Comparison of ENCODE assay signal across 1 cellular context in genomic region chr16:22321340-22322001, GRCh38.
TF ChIP-seq lines count a peak whose summit lies in the region.

No MANE protein-coding gene starts in this region.

TF ChIP-seq in HepG2, 621 proteins besides CTCF, POLR2A, EP300 and RAD21 (continued from another document and continues in another):
- TF ChIP-seq ZNF724P (CRISPR knock-in tag; IDR thresholded peaks at IDR 0.05; ENCODE audit: borderline replicate concordance) (no peak), NR0B2 (CRISPR knock-in tag; IDR thresholded peaks at IDR 0.05) (peak; percentile 16; the same call in 1 of the 2 replicates), PBX3 (CRISPR knock-in tag; IDR thresholded peaks at IDR 0.05; ENCODE audit: borderline replicate concordance) (no peak), LCORL (IDR thresholded peaks at IDR 0.05) (no peak), LCORL (CRISPR knock-in tag; IDR thresholded peaks at IDR 0.05) (no peak), ZNF549 (CRISPR knock-in tag; IDR thresholded peaks at IDR 0.05) (no peak), HMG20B (CRISPR knock-in tag; conservative IDR thresholded peaks at IDR 0.05) (no peak), MLLT10 (CRISPR knock-in tag; IDR thresholded peaks at IDR 0.05) (no peak), ZNF296 (CRISPR knock-in tag; conservative IDR thresholded peaks at IDR 0.05) (no peak), PAX8 (CRISPR knock-in tag; IDR thresholded peaks at IDR 0.05; ENCODE audit: borderline replicate concordance) (no peak), ZNF501 (CRISPR knock-in tag; IDR thresholded peaks at IDR 0.05) (peak; percentile 67; the same call in 1 of the 2 replicates), ZNF292 (CRISPR knock-in tag; IDR thresholded peaks at IDR 0.05; ENCODE audit: borderline replicate concordance, low read depth) (no peak), NFYB (CRISPR knock-in tag; IDR thresholded peaks at IDR 0.05) (no peak), HNRNPK (IDR thresholded peaks at IDR 0.05; ENCODE audit: low read depth, low read length, poor library complexity, severe bottlenecking) (no peak), SMAD1 (CRISPR knock-in tag; IDR thresholded peaks at IDR 0.05; ENCODE audit: borderline replicate concordance, low read depth) (0 out of 2 replicates have a peak, but pooled peaks have one; percentile 31), MYC (CRISPR knock-in tag; IDR thresholded peaks at IDR 0.05; ENCODE audit: borderline replicate concordance) (peak; percentile 33; the same call in 1 of the 2 replicates), STAT5B (CRISPR knock-in tag; IDR thresholded peaks at IDR 0.05) (no peak), ZNF709 (CRISPR knock-in tag; IDR thresholded peaks at IDR 0.05) (no peak), XRCC5 (optimal IDR thresholded peaks at IDR 0.05; ENCODE audit: low read length) (peak; percentile 83), ELF3 (CRISPR knock-in tag; IDR thresholded peaks at IDR 0.05) (peak; percentile 24; the same call in 1 of the 2 replicates), HCFC1 (IDR thresholded peaks at IDR 0.05; ENCODE audit: low read depth, low read length) (no peak), IKZF4 (CRISPR knock-in tag; IDR thresholded peaks at IDR 0.05; ENCODE audit: borderline replicate concordance, low read depth, not compliant biosample characterization) (no peak), FOXA3 (CRISPR knock-in tag; IDR thresholded peaks at IDR 0.05) (peak; percentile 50), ZNF768 (CRISPR knock-in tag; IDR thresholded peaks at IDR 0.05) (no peak), MAZ (IDR thresholded peaks at IDR 0.05; ENCODE audit: borderline replicate concordance, low read depth, low read length) (no peak), MAZ (CRISPR knock-in tag; IDR thresholded peaks at IDR 0.05; ENCODE audit: low read depth) (no peak), PRPF4 (IDR thresholded peaks at IDR 0.05; ENCODE audit: low read depth, low read length, poor library complexity, severe bottlenecking) (no peak), ZZZ3 (CRISPR knock-in tag; IDR thresholded peaks at IDR 0.05; ENCODE audit: borderline replicate concordance) (no peak), FLYWCH1 (CRISPR knock-in tag; IDR thresholded peaks at IDR 0.05) (no peak), KMT2A (CRISPR knock-in tag; IDR thresholded peaks at IDR 0.05) (no peak), ATF7 (IDR thresholded peaks at IDR 0.05) (no peak), ATF7 (CRISPR knock-in tag; IDR thresholded peaks at IDR 0.05) (no peak)
- TF ChIP-seq, protein P1, sequence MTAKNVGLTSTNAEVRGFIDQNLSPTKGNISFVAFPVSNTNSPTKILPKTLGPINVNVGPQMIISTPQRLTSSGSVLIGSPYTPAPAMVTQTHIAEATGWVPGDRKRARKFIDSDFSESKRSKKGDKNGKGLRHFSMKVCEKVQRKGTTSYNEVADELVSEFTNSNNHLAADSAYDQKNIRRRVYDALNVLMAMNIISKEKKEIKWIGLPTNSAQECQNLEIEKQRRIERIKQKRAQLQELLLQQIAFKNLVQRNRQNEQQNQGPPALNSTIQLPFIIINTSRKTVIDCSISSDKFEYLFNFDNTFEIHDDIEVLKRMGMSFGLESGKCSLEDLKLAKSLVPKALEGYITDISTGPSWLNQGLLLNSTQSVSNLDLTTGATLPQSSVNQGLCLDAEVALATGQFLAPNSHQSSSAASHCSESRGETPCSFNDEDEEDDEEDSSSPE (CRISPR knock-in tag; IDR thresholded peaks at IDR 0.05) = no peak
- TF ChIP-seq, protein P2, sequence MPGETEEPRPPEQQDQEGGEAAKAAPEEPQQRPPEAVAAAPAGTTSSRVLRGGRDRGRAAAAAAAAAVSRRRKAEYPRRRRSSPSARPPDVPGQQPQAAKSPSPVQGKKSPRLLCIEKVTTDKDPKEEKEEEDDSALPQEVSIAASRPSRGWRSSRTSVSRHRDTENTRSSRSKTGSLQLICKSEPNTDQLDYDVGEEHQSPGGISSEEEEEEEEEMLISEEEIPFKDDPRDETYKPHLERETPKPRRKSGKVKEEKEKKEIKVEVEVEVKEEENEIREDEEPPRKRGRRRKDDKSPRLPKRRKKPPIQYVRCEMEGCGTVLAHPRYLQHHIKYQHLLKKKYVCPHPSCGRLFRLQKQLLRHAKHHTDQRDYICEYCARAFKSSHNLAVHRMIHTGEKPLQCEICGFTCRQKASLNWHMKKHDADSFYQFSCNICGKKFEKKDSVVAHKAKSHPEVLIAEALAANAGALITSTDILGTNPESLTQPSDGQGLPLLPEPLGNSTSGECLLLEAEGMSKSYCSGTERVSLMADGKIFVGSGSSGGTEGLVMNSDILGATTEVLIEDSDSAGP (CRISPR knock-in tag; IDR thresholded peaks at IDR 0.05; ENCODE audit: borderline replicate concordance) = peak; percentile 39
- TF ChIP-seq, protein P3, sequence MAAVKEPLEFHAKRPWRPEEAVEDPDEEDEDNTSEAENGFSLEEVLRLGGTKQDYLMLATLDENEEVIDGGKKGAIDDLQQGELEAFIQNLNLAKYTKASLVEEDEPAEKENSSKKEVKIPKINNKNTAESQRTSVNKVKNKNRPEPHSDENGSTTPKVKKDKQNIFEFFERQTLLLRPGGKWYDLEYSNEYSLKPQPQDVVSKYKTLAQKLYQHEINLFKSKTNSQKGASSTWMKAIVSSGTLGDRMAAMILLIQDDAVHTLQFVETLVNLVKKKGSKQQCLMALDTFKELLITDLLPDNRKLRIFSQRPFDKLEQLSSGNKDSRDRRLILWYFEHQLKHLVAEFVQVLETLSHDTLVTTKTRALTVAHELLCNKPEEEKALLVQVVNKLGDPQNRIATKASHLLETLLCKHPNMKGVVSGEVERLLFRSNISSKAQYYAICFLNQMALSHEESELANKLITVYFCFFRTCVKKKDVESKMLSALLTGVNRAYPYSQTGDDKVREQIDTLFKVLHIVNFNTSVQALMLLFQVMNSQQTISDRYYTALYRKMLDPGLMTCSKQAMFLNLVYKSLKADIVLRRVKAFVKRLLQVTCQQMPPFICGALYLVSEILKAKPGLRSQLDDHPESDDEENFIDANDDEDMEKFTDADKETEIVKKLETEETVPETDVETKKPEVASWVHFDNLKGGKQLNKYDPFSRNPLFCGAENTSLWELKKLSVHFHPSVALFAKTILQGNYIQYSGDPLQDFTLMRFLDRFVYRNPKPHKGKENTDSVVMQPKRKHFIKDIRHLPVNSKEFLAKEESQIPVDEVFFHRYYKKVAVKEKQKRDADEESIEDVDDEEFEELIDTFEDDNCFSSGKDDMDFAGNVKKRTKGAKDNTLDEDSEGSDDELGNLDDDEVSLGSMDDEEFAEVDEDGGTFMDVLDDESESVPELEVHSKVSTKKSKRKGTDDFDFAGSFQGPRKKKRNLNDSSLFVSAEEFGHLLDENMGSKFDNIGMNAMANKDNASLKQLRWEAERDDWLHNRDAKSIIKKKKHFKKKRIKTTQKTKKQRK (IDR thresholded peaks at IDR 0.05; ENCODE audit: low read length) = no peak
- TF ChIP-seq, protein P4, sequence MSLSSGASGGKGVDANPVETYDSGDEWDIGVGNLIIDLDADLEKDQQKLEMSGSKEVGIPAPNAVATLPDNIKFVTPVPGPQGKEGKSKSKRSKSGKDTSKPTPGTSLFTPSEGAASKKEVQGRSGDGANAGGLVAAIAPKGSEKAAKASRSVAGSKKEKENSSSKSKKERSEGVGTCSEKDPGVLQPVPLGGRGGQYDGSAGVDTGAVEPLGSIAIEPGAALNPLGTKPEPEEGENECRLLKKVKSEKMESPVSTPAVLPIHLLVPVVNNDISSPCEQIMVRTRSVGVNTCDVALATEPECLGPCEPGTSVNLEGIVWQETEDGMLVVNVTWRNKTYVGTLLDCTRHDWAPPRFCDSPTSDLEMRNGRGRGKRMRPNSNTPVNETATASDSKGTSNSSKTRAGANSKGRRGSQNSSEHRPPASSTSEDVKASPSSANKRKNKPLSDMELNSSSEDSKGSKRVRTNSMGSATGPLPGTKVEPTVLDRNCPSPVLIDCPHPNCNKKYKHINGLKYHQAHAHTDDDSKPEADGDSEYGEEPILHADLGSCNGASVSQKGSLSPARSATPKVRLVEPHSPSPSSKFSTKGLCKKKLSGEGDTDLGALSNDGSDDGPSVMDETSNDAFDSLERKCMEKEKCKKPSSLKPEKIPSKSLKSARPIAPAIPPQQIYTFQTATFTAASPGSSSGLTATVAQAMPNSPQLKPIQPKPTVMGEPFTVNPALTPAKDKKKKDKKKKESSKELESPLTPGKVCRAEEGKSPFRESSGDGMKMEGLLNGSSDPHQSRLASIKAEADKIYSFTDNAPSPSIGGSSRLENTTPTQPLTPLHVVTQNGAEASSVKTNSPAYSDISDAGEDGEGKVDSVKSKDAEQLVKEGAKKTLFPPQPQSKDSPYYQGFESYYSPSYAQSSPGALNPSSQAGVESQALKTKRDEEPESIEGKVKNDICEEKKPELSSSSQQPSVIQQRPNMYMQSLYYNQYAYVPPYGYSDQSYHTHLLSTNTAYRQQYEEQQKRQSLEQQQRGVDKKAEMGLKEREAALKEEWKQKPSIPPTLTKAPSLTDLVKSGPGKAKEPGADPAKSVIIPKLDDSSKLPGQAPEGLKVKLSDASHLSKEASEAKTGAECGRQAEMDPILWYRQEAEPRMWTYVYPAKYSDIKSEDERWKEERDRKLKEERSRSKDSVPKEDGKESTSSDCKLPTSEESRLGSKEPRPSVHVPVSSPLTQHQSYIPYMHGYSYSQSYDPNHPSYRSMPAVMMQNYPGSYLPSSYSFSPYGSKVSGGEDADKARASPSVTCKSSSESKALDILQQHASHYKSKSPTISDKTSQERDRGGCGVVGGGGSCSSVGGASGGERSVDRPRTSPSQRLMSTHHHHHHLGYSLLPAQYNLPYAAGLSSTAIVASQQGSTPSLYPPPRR (CRISPR knock-in tag; IDR thresholded peaks at IDR 0.05; ENCODE audit: borderline replicate concordance) = no peak
- TF ChIP-seq, protein P5, sequence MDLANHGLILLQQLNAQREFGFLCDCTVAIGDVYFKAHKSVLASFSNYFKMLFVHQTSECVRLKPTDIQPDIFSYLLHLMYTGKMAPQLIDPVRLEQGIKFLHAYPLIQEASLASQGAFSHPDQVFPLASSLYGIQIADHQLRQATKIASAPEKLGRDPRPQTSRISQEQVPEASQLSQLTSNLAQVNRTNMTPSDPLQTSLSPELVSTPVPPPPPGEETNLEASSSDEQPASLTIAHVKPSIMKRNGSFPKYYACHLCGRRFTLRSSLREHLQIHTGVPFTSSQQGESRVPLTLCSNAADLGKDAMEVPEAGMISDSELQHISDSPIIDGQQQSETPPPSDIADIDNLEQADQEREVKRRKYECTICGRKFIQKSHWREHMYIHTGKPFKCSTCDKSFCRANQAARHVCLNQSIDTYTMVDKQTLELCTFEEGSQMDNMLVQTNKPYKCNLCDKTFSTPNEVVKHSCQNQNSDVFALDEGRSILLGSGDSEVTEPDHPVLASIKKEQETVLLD (CRISPR knock-in tag; IDR thresholded peaks at IDR 0.05; ENCODE audit: low read depth) = 0 out of 2 replicates have a peak, but pooled peaks have one; percentile 12
- TF ChIP-seq, protein P6, sequence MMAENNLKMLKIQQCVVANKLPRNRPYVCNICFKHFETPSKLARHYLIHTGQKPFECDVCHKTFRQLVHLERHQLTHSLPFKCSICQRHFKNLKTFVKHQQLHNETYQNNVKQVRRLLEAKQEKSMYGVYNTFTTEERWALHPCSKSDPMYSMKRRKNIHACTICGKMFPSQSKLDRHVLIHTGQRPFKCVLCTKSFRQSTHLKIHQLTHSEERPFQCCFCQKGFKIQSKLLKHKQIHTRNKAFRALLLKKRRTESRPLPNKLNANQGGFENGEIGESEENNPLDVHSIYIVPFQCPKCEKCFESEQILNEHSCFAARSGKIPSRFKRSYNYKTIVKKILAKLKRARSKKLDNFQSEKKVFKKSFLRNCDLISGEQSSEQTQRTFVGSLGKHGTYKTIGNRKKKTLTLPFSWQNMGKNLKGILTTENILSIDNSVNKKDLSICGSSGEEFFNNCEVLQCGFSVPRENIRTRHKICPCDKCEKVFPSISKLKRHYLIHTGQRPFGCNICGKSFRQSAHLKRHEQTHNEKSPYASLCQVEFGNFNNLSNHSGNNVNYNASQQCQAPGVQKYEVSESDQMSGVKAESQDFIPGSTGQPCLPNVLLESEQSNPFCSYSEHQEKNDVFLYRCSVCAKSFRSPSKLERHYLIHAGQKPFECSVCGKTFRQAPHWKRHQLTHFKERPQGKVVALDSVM (CRISPR knock-in tag; IDR thresholded peaks at IDR 0.05) = no peak
- TF ChIP-seq, protein P7, sequence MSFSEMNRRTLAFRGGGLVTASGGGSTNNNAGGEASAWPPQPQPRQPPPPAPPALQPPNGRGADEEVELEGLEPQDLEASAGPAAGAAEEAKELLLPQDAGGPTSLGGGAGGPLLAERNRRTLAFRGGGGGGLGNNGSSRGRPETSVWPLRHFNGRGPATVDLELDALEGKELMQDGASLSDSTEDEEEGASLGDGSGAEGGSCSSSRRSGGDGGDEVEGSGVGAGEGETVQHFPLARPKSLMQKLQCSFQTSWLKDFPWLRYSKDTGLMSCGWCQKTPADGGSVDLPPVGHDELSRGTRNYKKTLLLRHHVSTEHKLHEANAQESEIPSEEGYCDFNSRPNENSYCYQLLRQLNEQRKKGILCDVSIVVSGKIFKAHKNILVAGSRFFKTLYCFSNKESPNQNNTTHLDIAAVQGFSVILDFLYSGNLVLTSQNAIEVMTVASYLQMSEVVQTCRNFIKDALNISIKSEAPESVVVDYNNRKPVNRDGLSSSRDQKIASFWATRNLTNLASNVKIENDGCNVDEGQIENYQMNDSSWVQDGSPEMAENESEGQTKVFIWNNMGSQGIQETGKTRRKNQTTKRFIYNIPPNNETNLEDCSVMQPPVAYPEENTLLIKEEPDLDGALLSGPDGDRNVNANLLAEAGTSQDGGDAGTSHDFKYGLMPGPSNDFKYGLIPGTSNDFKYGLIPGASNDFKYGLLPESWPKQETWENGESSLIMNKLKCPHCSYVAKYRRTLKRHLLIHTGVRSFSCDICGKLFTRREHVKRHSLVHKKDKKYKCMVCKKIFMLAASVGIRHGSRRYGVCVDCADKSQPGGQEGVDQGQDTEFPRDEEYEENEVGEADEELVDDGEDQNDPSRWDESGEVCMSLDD (CRISPR knock-in tag; IDR thresholded peaks at IDR 0.05; ENCODE audit: borderline replicate concordance) = no peak
- TF ChIP-seq, protein P8, sequence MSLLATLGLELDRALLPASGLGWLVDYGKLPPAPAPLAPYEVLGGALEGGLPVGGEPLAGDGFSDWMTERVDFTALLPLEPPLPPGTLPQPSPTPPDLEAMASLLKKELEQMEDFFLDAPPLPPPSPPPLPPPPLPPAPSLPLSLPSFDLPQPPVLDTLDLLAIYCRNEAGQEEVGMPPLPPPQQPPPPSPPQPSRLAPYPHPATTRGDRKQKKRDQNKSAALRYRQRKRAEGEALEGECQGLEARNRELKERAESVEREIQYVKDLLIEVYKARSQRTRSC (CRISPR knock-in tag; IDR thresholded peaks at IDR 0.05; ENCODE audit: low read depth) = no peak
